1 cellular context compared by ENCODE assay signal in genomic region chr16:89922477-89922883, GRCh38.
TF ChIP-seq lines count a peak whose summit lies in the region.

No MANE protein-coding gene starts in this region.

TF ChIP-seq in HepG2, 621 proteins besides CTCF, POLR2A, EP300 and RAD21 (continued from another document and continues in another):
- TF ChIP-seq PAWR (CRISPR knock-in tag; IDR thresholded peaks at IDR 0.05; ENCODE audit: borderline replicate concordance) = no peak
- TF ChIP-seq KMT2A (CRISPR knock-in tag; IDR thresholded peaks at IDR 0.05) = no peak
- no peak for TF ChIP-seq BHLHE40 (IDR thresholded peaks at IDR 0.05; ENCODE audit: low read length)
- peak; percentile 51 for TF ChIP-seq PHF8 (CRISPR knock-in tag; IDR thresholded peaks at IDR 0.05)
- TF ChIP-seq ZSCAN30 (CRISPR knock-in tag; IDR thresholded peaks at IDR 0.05) = 0 out of 2 replicates have a peak, but pooled peaks have one; percentile 30
- no peak for TF ChIP-seq ZBTB2 (CRISPR knock-in tag; IDR thresholded peaks at IDR 0.05; ENCODE audit: low read depth)
- no peak for TF ChIP-seq MXD3 (CRISPR knock-in tag; IDR thresholded peaks at IDR 0.05)
- peak; percentile 54; the same call in 1 of the 2 replicates for TF ChIP-seq HNF1B (CRISPR knock-in tag; IDR thresholded peaks at IDR 0.05)
- no peak for TF ChIP-seq ZNF781 (CRISPR knock-in tag; IDR thresholded peaks at IDR 0.05; ENCODE audit: borderline replicate concordance, not compliant biosample characterization)
- TF ChIP-seq ZNF569 (CRISPR knock-in tag; IDR thresholded peaks at IDR 0.05; ENCODE audit: borderline replicate concordance) = no peak
- TF ChIP-seq ZNF746 (CRISPR knock-in tag; IDR thresholded peaks at IDR 0.05) = no peak
- no peak for TF ChIP-seq LRRFIP1 (CRISPR knock-in tag; conservative IDR thresholded peaks at IDR 0.05)
- TF ChIP-seq ZNF331 (CRISPR knock-in tag; IDR thresholded peaks at IDR 0.05) = peak; percentile 35
- 0 out of 2 replicates have a peak, but pooled peaks have one; percentile 92 for TF ChIP-seq ARID2 (CRISPR knock-in tag; IDR thresholded peaks at IDR 0.05; ENCODE audit: borderline replicate concordance)
- TF ChIP-seq ZNF12 (CRISPR knock-in tag; IDR thresholded peaks at IDR 0.05) = no peak
- TF ChIP-seq ZNF614 (CRISPR knock-in tag; IDR thresholded peaks at IDR 0.05; ENCODE audit: borderline replicate concordance) = no peak
- TF ChIP-seq ZMYM3 (CRISPR knock-in tag; IDR thresholded peaks at IDR 0.05) = peak; percentile 10; the same call in 1 of the 2 replicates
- TF ChIP-seq FIP1L1 (IDR thresholded peaks at IDR 0.05; ENCODE audit: borderline replicate concordance, insufficient read depth, low read depth, low read length) = no peak
- TF ChIP-seq ZNF460 (CRISPR knock-in tag; IDR thresholded peaks at IDR 0.05; ENCODE audit: borderline replicate concordance) = no peak
- peak; percentile 76; the same call in 1 of the 2 replicates for TF ChIP-seq BRD4 (CRISPR knock-in tag; IDR thresholded peaks at IDR 0.05)
- TF ChIP-seq PBX3 (CRISPR knock-in tag; IDR thresholded peaks at IDR 0.05; ENCODE audit: borderline replicate concordance) = no peak
- TF ChIP-seq SMARCE1 (IDR thresholded peaks at IDR 0.05; ENCODE audit: borderline replicate concordance) = no peak
- no peak for TF ChIP-seq ZNF777 (CRISPR knock-in tag; IDR thresholded peaks at IDR 0.05)
- TF ChIP-seq ZNF672 (CRISPR knock-in tag; IDR thresholded peaks at IDR 0.05) = no peak
- no peak for TF ChIP-seq ZNF530 (CRISPR knock-in tag; IDR thresholded peaks at IDR 0.05; ENCODE audit: low read depth)
- TF ChIP-seq DNMT3B (CRISPR knock-in tag; conservative IDR thresholded peaks at IDR 0.05) = no peak
- TF ChIP-seq ZNF713 (CRISPR knock-in tag; IDR thresholded peaks at IDR 0.05) = no peak
- no peak for TF ChIP-seq ZNF552 (CRISPR knock-in tag; IDR thresholded peaks at IDR 0.05; ENCODE audit: borderline replicate concordance)
- no peak for TF ChIP-seq ZMYM4 (CRISPR knock-in tag; IDR thresholded peaks at IDR 0.05)
- no peak for TF ChIP-seq PAX8 (CRISPR knock-in tag; IDR thresholded peaks at IDR 0.05; ENCODE audit: borderline replicate concordance)
- TF ChIP-seq SNAPC4 (CRISPR knock-in tag; IDR thresholded peaks at IDR 0.05) = no peak; the same call in 1 of the 2 replicates
- TF ChIP-seq ZNF616 (CRISPR knock-in tag; IDR thresholded peaks at IDR 0.05; ENCODE audit: low read depth) = no peak
- TF ChIP-seq SMYD3 (CRISPR knock-in tag; IDR thresholded peaks at IDR 0.05) = no peak
- TF ChIP-seq ZNF18 (CRISPR knock-in tag; IDR thresholded peaks at IDR 0.05; ENCODE audit: insufficient replicate concordance) = peak; percentile 21
- TF ChIP-seq TBX2 (CRISPR knock-in tag; IDR thresholded peaks at IDR 0.05; ENCODE audit: borderline replicate concordance) = no peak
- TF ChIP-seq U2AF1 (optimal IDR thresholded peaks at IDR 0.05; ENCODE audit: low read depth, low read length) = no peak
- no peak for TF ChIP-seq ZKSCAN1 (IDR thresholded peaks at IDR 0.05; ENCODE audit: low read length)
- 0 out of 2 replicates have a peak, but pooled peaks have one; percentile 52 for TF ChIP-seq ZNF557 (CRISPR knock-in tag; IDR thresholded peaks at IDR 0.05)
- no peak; the same call in 1 of the 2 replicates for TF ChIP-seq SNAPC2 (CRISPR knock-in tag; IDR thresholded peaks at IDR 0.05)
- peak; percentile 47; the same call in 1 of the 2 replicates for TF ChIP-seq GPN1 (CRISPR knock-in tag; IDR thresholded peaks at IDR 0.05; ENCODE audit: borderline replicate concordance)
- no peak for TF ChIP-seq IKZF5 (CRISPR knock-in tag; IDR thresholded peaks at IDR 0.05)
- TF ChIP-seq ADNP (CRISPR knock-in tag; IDR thresholded peaks at IDR 0.05) = no peak
- no peak for TF ChIP-seq NFATC3 (CRISPR knock-in tag; IDR thresholded peaks at IDR 0.05)
- 0 out of 2 replicates have a peak, but pooled peaks have one; percentile 21 for TF ChIP-seq DZIP1 (CRISPR knock-in tag; IDR thresholded peaks at IDR 0.05)
- TF ChIP-seq ZNF775 (CRISPR knock-in tag; IDR thresholded peaks at IDR 0.05; ENCODE audit: borderline replicate concordance) = no peak
- TF ChIP-seq PLRG1 (conservative IDR thresholded peaks at IDR 0.05) = no peak
- no peak for TF ChIP-seq FOXJ3 (CRISPR knock-in tag; IDR thresholded peaks at IDR 0.05; ENCODE audit: borderline replicate concordance)
- TF ChIP-seq MED1 (CRISPR knock-in tag; IDR thresholded peaks at IDR 0.05) = 0 out of 2 replicates have a peak, but pooled peaks have one; percentile 1
